ENCODE assay signal across 18 cellular contexts in the genomic region with DNA sequence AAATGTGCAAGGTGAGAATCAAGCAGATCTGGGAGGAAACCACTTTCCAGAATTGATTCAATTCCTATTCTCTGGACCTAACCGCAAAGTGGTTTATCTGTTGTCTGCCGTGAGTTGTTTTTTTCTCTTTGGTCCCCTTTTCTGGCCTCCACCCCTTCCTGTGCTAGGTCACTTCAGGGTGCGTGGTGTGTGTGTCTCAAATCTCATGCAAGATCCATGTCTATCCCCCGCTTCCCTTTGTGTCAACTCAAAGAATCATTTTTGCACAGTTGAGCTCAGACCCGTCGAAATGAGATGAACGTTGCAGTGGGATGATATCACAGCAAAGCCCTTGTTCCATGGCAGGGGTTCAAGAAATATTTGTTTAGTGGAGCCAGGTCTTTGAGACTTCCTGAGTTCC.
DNase-seq lines count a peak whose midpoint lies in the region; ATAC-seq and TF ChIP-seq lines count a peak whose summit lies in the region.
"Had no signal": no experiment of that assay in that cellular context is flagged by ENCODE, and none has a peak within 500 bp of the region (broad histone marks: within the 10 kb centered on the region; RNA-seq: fewer than 3 reads in every experiment).

No MANE protein-coding gene starts in this region.

- H3K27me3 Mint-ChIP-seq in activated naive CD4-positive, alpha-beta T cell treated with anti-CD3 and anti-CD28 coated beads for 36 hours (ENCODE audit: low read depth), result no peaks in the 10 kb centered on the region
- no peaks in the 10 kb centered on the region for H3K27me3 Mint-ChIP-seq in T-helper 17 cell
- peaks cover 17% of the 10 kb centered on the region for H3K27me3 Mint-ChIP-seq in activated naive CD4-positive, alpha-beta T cell treated with anti-CD3 and anti-CD28 coated beads, Interleukin-2, amount 10 ng/mL, durations not matched to agents 7 days and 5 days
- H3K27me3 Mint-ChIP-seq in endodermal cell (ENCODE audit: insufficient read depth), result peaks cover 17% of the 10 kb centered on the region

- no peaks in the 10 kb centered on the region for H3K36me3 Mint-ChIP-seq in activated naive CD4-positive, alpha-beta T cell treated with anti-CD3 and anti-CD28 coated beads for 36 hours (ENCODE audit: low read depth)
- no peaks in the 10 kb centered on the region for H3K36me3 Mint-ChIP-seq in T-helper 17 cell (ENCODE audit: low read depth)
- H3K36me3 Mint-ChIP-seq in activated naive CD4-positive, alpha-beta T cell treated with anti-CD3 and anti-CD28 coated beads, Interleukin-2, amount 10 ng/mL, durations not matched to agents 7 days and 5 days, result peaks cover 15% of the 10 kb centered on the region
- H3K36me3 Mint-ChIP-seq in endodermal cell (ENCODE audit: low read depth), result no peaks in the 10 kb centered on the region

- H3K27ac Mint-ChIP-seq in activated naive CD4-positive, alpha-beta T cell treated with anti-CD3 and anti-CD28 coated beads for 36 hours, result no peak overlapping the region
- H3K27ac Mint-ChIP-seq in T-helper 17 cell (peak overlapping the region; percentile 88), endodermal cell (no peak overlapping the region)
- peak overlapping the region; percentile 80 for H3K27ac Mint-ChIP-seq in activated naive CD4-positive, alpha-beta T cell treated with anti-CD3 and anti-CD28 coated beads, Interleukin-2, amount 10 ng/mL, durations not matched to agents 7 days and 5 days

- no peak overlapping the region for H3K4me3 ChIP-seq in endodermal cell (ENCODE audit: low read length)
- H3K4me3 ChIP-seq: dorsolateral prefrontal cortex, left ventricle myocardium inferior, PC-9, right atrium auricular region, uterus had no signal

- no peak overlapping the region for H3K9ac ChIP-seq in endodermal cell (ENCODE audit: extremely low read depth, low read length, poor library complexity, severe bottlenecking)

- H3K9me3 Mint-ChIP-seq in activated naive CD4-positive, alpha-beta T cell treated with anti-CD3 and anti-CD28 coated beads for 36 hours, result no peaks in the 10 kb centered on the region
- H3K9me3 Mint-ChIP-seq in activated naive CD4-positive, alpha-beta T cell treated with anti-CD3 and anti-CD28 coated beads, Interleukin-2, amount 10 ng/mL, durations not matched to agents 7 days and 5 days, result peaks cover 7% of the 10 kb centered on the region
- H3K9me3 Mint-ChIP-seq in endodermal cell, result no peaks in the 10 kb centered on the region

- H3K27ac ChIP-seq in endodermal cell (ENCODE audit: low read depth, low read length), result no peak overlapping the region
- H3K27ac ChIP-seq: dorsolateral prefrontal cortex, left ventricle myocardium inferior, PC-9, right atrium auricular region, uterus had no signal

- H3K4me1 Mint-ChIP-seq in activated naive CD4-positive, alpha-beta T cell treated with anti-CD3 and anti-CD28 coated beads for 36 hours (ENCODE audit: low read depth), result peaks cover 36% of the 10 kb centered on the region
- H3K4me1 Mint-ChIP-seq in T-helper 17 cell (peaks cover 50% of the 10 kb centered on the region), endodermal cell (peaks cover 5% of the 10 kb centered on the region)
- peaks cover 75% of the 10 kb centered on the region for H3K4me1 Mint-ChIP-seq in activated naive CD4-positive, alpha-beta T cell treated with anti-CD3 and anti-CD28 coated beads, Interleukin-2, amount 10 ng/mL, durations not matched to agents 7 days and 5 days

- H3K4me3 Mint-ChIP-seq in activated naive CD4-positive, alpha-beta T cell treated with anti-CD3 and anti-CD28 coated beads for 36 hours, result no peak overlapping the region
- H3K4me3 Mint-ChIP-seq in T-helper 17 cell, result peak overlapping the region; percentile 82
- peak overlapping the region; percentile 8 for H3K4me3 Mint-ChIP-seq in activated naive CD4-positive, alpha-beta T cell treated with anti-CD3 and anti-CD28 coated beads, Interleukin-2, amount 10 ng/mL, durations not matched to agents 7 days and 5 days
- no peak overlapping the region for H3K4me3 Mint-ChIP-seq in endodermal cell

- no peak for TF ChIP-seq CTCF in endodermal cell (conservative IDR thresholded peaks at IDR 0.05)

- no peaks in the 10 kb centered on the region for H3K36me3 ChIP-seq in endodermal cell (ENCODE audit: control insufficient read depth, insufficient read depth, low read length)
- H3K36me3 ChIP-seq: left ventricle myocardium inferior, right atrium auricular region, uterus had no signal

- peak; percentile 60 for ATAC-seq in T-helper 17 cell

- peaks cover 3% of the 10 kb centered on the region for H3K4me1 ChIP-seq in endodermal cell (ENCODE audit: control insufficient read depth, insufficient read depth, low read length)
- H3K4me1 ChIP-seq: left ventricle myocardium inferior, right atrium auricular region, uterus had no signal

- H3K27me3 ChIP-seq in endodermal cell (ENCODE audit: control insufficient read depth, insufficient read depth, low read length, poor library complexity, severe bottlenecking), result peaks cover 8% of the 10 kb centered on the region
- H3K27me3 ChIP-seq: right atrium auricular region, uterus had no signal

- DNase-seq in activated naive CD4-positive, alpha-beta T cell treated with anti-CD3 and anti-CD28 coated beads for 36 hours, result peak; percentile 50
- DNase-seq in activated naive CD4-positive, alpha-beta T cell treated with anti-CD3 and anti-CD28 coated beads, Interleukin-2, amount 50 U/mL, for 16 hours, result no peak
- DNase-seq in T-helper 17 cell, result no peak
- DNase-seq in activated naive CD4-positive, alpha-beta T cell treated with anti-CD3 and anti-CD28 coated beads, Interleukin-2, amount 10 ng/mL, durations not matched to agents 7 days and 5 days, result peak; percentile 55
- peak; percentile 56 for DNase-seq in stimulated activated CD8-positive, alpha-beta memory T cell treated with anti-CD3 and anti-CD28 coated beads, Interleukin-4, amount 100 ng/mL, for 48 hours
- no peak for DNase-seq in endodermal cell
- no peak for DNase-seq in NCI-H128 (lab: John Stamatoyannopoulos, UW; ENCODE audit: unreplicated experiment)
- DNase-seq in glomerular visceral epithelial cell (ENCODE audit: extremely low spot score), result no peak
- DNase-seq: dorsolateral prefrontal cortex, GOT3, left ventricle myocardium inferior, NCI-H1436 treated with DMSO at 0.1 percent for 48 hours, NCI-H2171, NCI-H774, PC-9, T-helper 9 cell, uterus had no signal

- H3K9me3 ChIP-seq in T-helper 17 cell (ENCODE audit: control insufficient read depth, low read length, poor library complexity, severe bottlenecking), result no peaks in the 10 kb centered on the region
- no peaks in the 10 kb centered on the region for H3K9me3 ChIP-seq in endodermal cell (ENCODE audit: control insufficient read depth, low read length)
- H3K9me3 ChIP-seq: left ventricle myocardium inferior, right atrium auricular region, uterus had no signal

- intact Hi-C loops in activated naive CD4-positive, alpha-beta T cell treated with anti-CD3 and anti-CD28 coated beads for 36 hours (cut with micrococcal nuclease), result no loop called here

- WGBS in endodermal cell (ENCODE audit: insufficient coverage in 1 of 2, insufficient read length in 1 of 2), 2 experiments, result 90 to 97% methylated on average over 7 of the region's 7 CpGs

- CTCF ChIA-PET in activated naive CD4-positive, alpha-beta T cell treated with anti-CD3 and anti-CD28 coated beads for 36 hours (lab: Charles Lee), result no interaction called here
- CTCF ChIA-PET in activated naive CD4-positive, alpha-beta T cell treated with anti-CD3 and anti-CD28 coated beads, Interleukin-2, amount 10 ng/mL, durations not matched to agents 7 days and 5 days (lab: Charles Lee), result no interaction called here

Comparison
In these comparisons a context has a peak if more than half of its experiments do, and no peak if none do; other contexts are left out.
1. DNase-seq: peak in activated naive CD4-positive, alpha-beta T cell treated with anti-CD3 and anti-CD28 coated beads for 36 hours (single experiment), activated naive CD4-positive, alpha-beta T cell treated with anti-CD3 and anti-CD28 coated beads, Interleukin-2, amount 10 ng/mL, durations not matched to agents 7 days and 5 days (single experiment) and stimulated activated CD8-positive, alpha-beta memory T cell treated with anti-CD3 and anti-CD28 coated beads, Interleukin-4, amount 100 ng/mL, for 48 hours (single experiment); none in activated naive CD4-positive, alpha-beta T cell treated with anti-CD3 and anti-CD28 coated beads, Interleukin-2, amount 50 U/mL, for 16 hours (single experiment), T-helper 17 cell (0 of 3), endodermal cell (single experiment), NCI-H128 (single experiment) and glomerular visceral epithelial cell (single experiment).
2. H3K27ac Mint-ChIP-seq: peak in T-helper 17 cell (single experiment) and activated naive CD4-positive, alpha-beta T cell treated with anti-CD3 and anti-CD28 coated beads, Interleukin-2, amount 10 ng/mL, durations not matched to agents 7 days and 5 days (single experiment); none in activated naive CD4-positive, alpha-beta T cell treated with anti-CD3 and anti-CD28 coated beads for 36 hours (single experiment) and endodermal cell (single experiment).
3. H3K4me3 Mint-ChIP-seq: peak in T-helper 17 cell (single experiment) and activated naive CD4-positive, alpha-beta T cell treated with anti-CD3 and anti-CD28 coated beads, Interleukin-2, amount 10 ng/mL, durations not matched to agents 7 days and 5 days (single experiment); none in activated naive CD4-positive, alpha-beta T cell treated with anti-CD3 and anti-CD28 coated beads for 36 hours (single experiment) and endodermal cell (single experiment).